ENCODE assay signal across 29 cellular contexts in genomic region chr21:44462834-44463200, GRCh38.
"Had no signal": no experiment of that assay in that cellular context is flagged by ENCODE, and none has a peak within 500 bp of the region (broad histone marks: within the 10 kb centered on the region; RNA-seq: fewer than 3 reads in every experiment).

No MANE protein-coding gene starts in this region.

- H3K27ac ChIP-seq: ascending aorta, body of pancreas, Peyer's patch, RWPE1, SJSA1 had no signal

- H3K27me3 ChIP-seq: ascending aorta, body of pancreas, MG63, Peyer's patch, SJSA1 had no signal

- DNase-seq: activated CD4-positive, alpha-beta T cell treated with anti-CD3 and anti-CD28 coated beads for 48 hours; activated CD4-positive, alpha-beta T cell treated with anti-CD3 and anti-CD28 coated beads, Interleukin-2, amount 50 U/mL, for 4 hours; activated CD4-positive, CD25-positive, alpha-beta regulatory T cell treated with anti-CD3 and anti-CD28 coated beads, Interleukin-2, amount 50 U/mL, for 72 hours; activated CD8-positive, alpha-beta memory T cell treated with anti-CD3 and anti-CD28 coated beads, Interleukin-2, amount 50 U/mL, for 48 hours; activated CD8-positive, alpha-beta T cell treated with anti-CD3 and anti-CD28 coated beads, Interleukin-2, amount 10 ng/mL, durations not matched to agents 7 days and 5 days; activated naive CD4-positive, alpha-beta T cell treated with Interleukin-2 at 50 U/mL for 16 hours; activated naive CD8-positive, alpha-beta T cell treated with anti-CD3 and anti-CD28 coated beads, Interleukin-2, amount 50 U/mL, for 24 hours; activated T-cell treated with anti-CD3 and anti-CD28 coated beads, Interleukin-2, amount 50 U/mL, for 1 hour; amniotic stem cell; body of pancreas; MG63; MV-4-11; NCI-H1092 treated with DMSO at 0.1 percent for 48 hours; NCI-H1436; NCI-H1694 treated with DMSO at 0.1 percent for 48 hours; NCI-H2029 treated with DMSO at 0.1 percent for 48 hours; NCI-H345; NCI-H510A; SHP77; SW 1271 had no signal

- H3K4me1 ChIP-seq: ascending aorta, body of pancreas, Peyer's patch, SJSA1 had no signal

- H3K4me1 Mint-ChIP-seq: activated naive CD8-positive, alpha-beta T cell treated with anti-CD3 and anti-CD28 coated beads, Interleukin-2, amount 50 U/mL, for 24 hours; central memory CD8-positive, alpha-beta T cell had no signal

- H3K36me3 ChIP-seq: ascending aorta, MG63, Peyer's patch, SJSA1 had no signal

- H3K9me3 ChIP-seq: ascending aorta, body of pancreas, MG63, Peyer's patch, SJSA1 had no signal

- ATAC-seq: activated CD8-positive, alpha-beta T cell treated with anti-CD3 and anti-CD28 coated beads, Interleukin-2, amount 10 ng/mL, durations not matched to agents 7 days and 5 days; activated naive CD4-positive, alpha-beta T cell treated with anti-CD3 and anti-CD28 coated beads, Interleukin-2, amount 50 U/mL, for 72 hours; activated naive CD8-positive, alpha-beta T cell treated with anti-CD3 and anti-CD28 coated beads, Interleukin-2, amount 50 U/mL, for 24 hours; body of pancreas; SK-N-SH treated with all-trans-retinoic acid at 6 μM for 48 hours had no signal

- H3K36me3 Mint-ChIP-seq: activated naive CD4-positive, alpha-beta T cell treated with anti-CD3 and anti-CD28 coated beads, Interleukin-2, amount 50 U/mL, for 72 hours had no signal

- FAIRE-seq: bronchial epithelial cell had no signal

- H3K4me3 Mint-ChIP-seq: activated CD8-positive, alpha-beta T cell treated with anti-CD3 and anti-CD28 coated beads, Interleukin-2, amount 10 ng/mL, durations not matched to agents 7 days and 5 days; activated naive CD8-positive, alpha-beta T cell treated with anti-CD3 and anti-CD28 coated beads, Interleukin-2, amount 50 U/mL, for 24 hours; central memory CD8-positive, alpha-beta T cell; T-helper 1 cell treated with Interleukin-12 subunit alpha and Interleukin-12 subunit beta and Interleukin-4 antibody, amounts not matched to agents 30 μg/mL and 1 μg/mL, for 36 hours had no signal

- H3K4me3 ChIP-seq: ascending aorta, body of pancreas, MG63, Peyer's patch, SJSA1 had no signal

- H3K27me3 Mint-ChIP-seq: activated naive CD8-positive, alpha-beta T cell treated with anti-CD3 and anti-CD28 coated beads, Interleukin-2, amount 50 U/mL, for 24 hours; central memory CD8-positive, alpha-beta T cell had no signal

- H3K27ac Mint-ChIP-seq: activated CD8-positive, alpha-beta T cell treated with anti-CD3 and anti-CD28 coated beads, Interleukin-2, amount 10 ng/mL, durations not matched to agents 7 days and 5 days; activated naive CD4-positive, alpha-beta T cell treated with anti-CD3 and anti-CD28 coated beads, Interleukin-2, amount 50 U/mL, for 72 hours; activated naive CD8-positive, alpha-beta T cell treated with anti-CD3 and anti-CD28 coated beads, Interleukin-2, amount 50 U/mL, for 24 hours; T-helper 1 cell treated with Interleukin-12 subunit alpha and Interleukin-12 subunit beta and Interleukin-4 antibody, amounts not matched to agents 30 μg/mL and 1 μg/mL, for 36 hours had no signal

- H3K9me3 Mint-ChIP-seq: activated naive CD4-positive, alpha-beta T cell treated with anti-CD3 and anti-CD28 coated beads, Interleukin-2, amount 50 U/mL, for 72 hours; activated naive CD8-positive, alpha-beta T cell treated with anti-CD3 and anti-CD28 coated beads, Interleukin-2, amount 50 U/mL, for 24 hours; central memory CD8-positive, alpha-beta T cell; T-helper 1 cell treated with Interleukin-12 subunit alpha and Interleukin-12 subunit beta and Interleukin-4 antibody, amounts not matched to agents 30 μg/mL and 1 μg/mL, for 36 hours had no signal
